Comparison of ENCODE assay signal across 20 cellular contexts in the genomic region with DNA sequence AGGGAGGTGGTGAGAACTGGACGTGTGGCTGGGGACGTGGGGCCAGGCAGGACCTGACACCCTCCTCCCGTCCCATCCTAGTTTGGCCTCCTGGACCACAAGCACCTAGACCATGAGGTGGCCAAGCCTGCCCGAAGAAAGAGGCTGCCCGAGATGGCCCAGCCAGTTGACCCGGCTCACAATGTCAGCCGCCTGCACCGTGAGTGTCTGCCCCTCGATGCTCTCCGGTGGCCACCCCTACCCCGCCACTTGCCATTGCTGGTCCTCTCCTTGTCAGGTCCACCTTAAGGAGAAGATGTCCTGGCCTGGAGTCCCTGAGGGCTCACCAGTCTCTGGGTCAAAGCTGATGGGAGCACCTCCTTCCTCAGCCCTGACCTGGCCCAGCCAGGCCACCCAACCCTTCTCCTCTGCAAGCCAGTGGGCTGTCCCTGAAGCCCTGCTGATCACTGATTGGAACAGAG. TPM values are rescaled to one million over a fixed set of nuclear protein-coding genes. Genes with fewer than 3 reads are reported as not detected.
DNase-seq lines count a peak whose midpoint lies in the region; ATAC-seq and TF ChIP-seq lines count a peak whose summit lies in the region.
"Had no signal": no experiment of that assay in that cellular context is flagged by ENCODE, and none has a peak within 500 bp of the region (broad histone marks: within the 10 kb centered on the region; RNA-seq: fewer than 3 reads in every experiment).

No MANE protein-coding gene starts in this region.

- H3K9me3 ChIP-seq in SJCRH30 (replicated peaks): no peaks in the 10 kb centered on the region
- H3K9me3 ChIP-seq in muscle layer of duodenum (ENCODE audit: control insufficient read depth in 1 of 2, low read length in 2 of 2): no peaks in the 10 kb centered on the region
- H3K9me3 ChIP-seq in suprapubic skin: no peaks in the 10 kb centered on the region
- H3K9me3 ChIP-seq: uterus had no signal

- no peak overlapping the region for H3K4me3 ChIP-seq in SJCRH30
- H3K4me3 ChIP-seq in muscle layer of duodenum (ENCODE audit: low read depth in 1 of 2, low read length in 2 of 2): peak overlapping the region in 1 of 2 donors; percentile 28
- H3K4me3 ChIP-seq in suprapubic skin: peak overlapping the region; percentile 72
- H3K4me3 ChIP-seq: HAP-1 had no signal

- peaks cover 39% of the 10 kb centered on the region for H3K4me1 ChIP-seq in SJCRH30
- peaks cover 9 to 38% of the 10 kb centered on the region in 2 donors for H3K4me1 ChIP-seq in muscle layer of duodenum (ENCODE audit: control insufficient read depth in 1 of 2, insufficient read depth in 2 of 2, low read length in 2 of 2)
- peaks cover 92% of the 10 kb centered on the region for H3K4me1 ChIP-seq in suprapubic skin

- H3K36me3 ChIP-seq in SJCRH30 (no peaks in the 10 kb centered on the region), muscle layer of duodenum (ENCODE audit: control insufficient read depth in 1 of 2, insufficient read depth in 2 of 2, low read length in 2 of 2) (peaks cover 0 to 1% of the 10 kb centered on the region in 2 donors), suprapubic skin (peaks cover 12% of the 10 kb centered on the region)
- H3K36me3 ChIP-seq: HAP-1, uterus had no signal

- no peak for TF ChIP-seq POLR2A in suprapubic skin (IDR thresholded peaks at IDR 0.05)

- 97% methylated on average over 4 of the region's 11 CpGs for WGBS in suprapubic skin

- no peak for TF ChIP-seq EP300 in suprapubic skin (IDR thresholded peaks at IDR 0.05)

- H3K27ac ChIP-seq in SJCRH30 (peak overlapping the region; percentile 95), muscle layer of duodenum (ENCODE audit: low read length) (peak overlapping the region; percentile 63), suprapubic skin (no peak overlapping the region)

- DNase-seq in SJCRH30: no peak
- peak; percentile 12 for DNase-seq in dermis blood vessel endothelial cell
- DNase-seq in suprapubic skin (ENCODE audit: low spot score in 2 of 2): no peak
- no peak for DNase-seq in pons (ENCODE audit: low spot score)
- DNase-seq in NCI-H1694 (lab: John Stamatoyannopoulos, UW): no peak
- DNase-seq: activated CD4-positive, alpha-beta T cell treated with anti-CD3 and anti-CD28 coated beads for 36 hours; activated T-cell treated with anti-CD3 and anti-CD28 coated beads, Interleukin-2, amount 50 U/mL, for 1 hour; CD4-positive, alpha-beta memory T cell; EL; KG1; NCI-H1092 treated with DMSO at 0.1 percent for 48 hours; NCI-H2171; retina; stimulated activated CD4-positive, alpha-beta T cell treated with anti-CD3 and anti-CD28 coated beads, Interleukin-4, amount 100 ng/mL, for 4 hours; T1000 had no signal

- H3K27me3 ChIP-seq in SJCRH30: no peaks in the 10 kb centered on the region
- no peaks in the 10 kb centered on the region for H3K27me3 ChIP-seq in muscle layer of duodenum (ENCODE audit: low read depth, low read length)
- no peaks in the 10 kb centered on the region for H3K27me3 ChIP-seq in suprapubic skin
- H3K27me3 ChIP-seq: uterus had no signal

- ATAC-seq in GM18858 (IDR thresholded peaks at IDR 0.05; ENCODE audit: unreplicated experiment): no peak
- ATAC-seq: activated CD4-positive, alpha-beta T cell treated with anti-CD3 and anti-CD28 coated beads for 36 hours had no signal

- TF ChIP-seq CTCF in suprapubic skin (IDR thresholded peaks at IDR 0.05): no peak

RNA-seq across cellular contexts. Expression of gene ANGPTL4, which starts 2.2 kb away (rescaled TPM):
- 0.10 and 0.59 TPM in 2 replicates for total RNA-seq in SJCRH30 (2014; rRNA removed; shearing (Covaris generic))
- total RNA-seq in dermis blood vessel endothelial cell (4.3 and 8.7 TPM in 2 replicates), suprapubic skin (10 to 100 TPM; 15.3 to 56.4 (median 19.1) TPM)
- total RNA-seq: CD4-positive, alpha-beta memory T cell; myocyte had no signal

RNA-seq across cellular contexts. Expression of gene KANK3, which starts 23.1 kb away (rescaled TPM):
- total RNA-seq in SJCRH30 (2014; rRNA removed; shearing (Covaris generic)): 0.04 TPM in 1 of 2 replicates, not detected in the other
- total RNA-seq in dermis blood vessel endothelial cell: 156 and 179 TPM in 2 replicates
- total RNA-seq in suprapubic skin: 1 to 10 TPM in 3 of 4 donors, under 1 TPM in 1; 0.83 to 7.9 (median 4.3) TPM

RNA-seq across cellular contexts. Expression of gene RAB11B, which starts 24.0 kb away (rescaled TPM):
- total RNA-seq in SJCRH30 (2014; rRNA removed; shearing (Covaris generic)): 15.9 and 17.7 TPM in 2 replicates
- total RNA-seq in dermis blood vessel endothelial cell: 34.5 and 124 TPM in 2 replicates
- 100 to 1,000 TPM in 1 of 4 donors, 10 to 100 TPM in 3; 44.8 to 104 (median 57.8) TPM for total RNA-seq in suprapubic skin

RNA-seq across cellular contexts. Expression of gene RPS28, which starts 44.9 kb away (rescaled TPM):
- total RNA-seq in SJCRH30 (2014; rRNA removed; shearing (Covaris generic)): 651 and 901 TPM in 2 replicates
- total RNA-seq in dermis blood vessel endothelial cell (278 and 408 TPM in 2 replicates), suprapubic skin (1,000 to 10,000 TPM in 1 of 4 donors, 100 to 1,000 TPM in 3; 464 to 1,363 (median 834) TPM)

RNA-seq across cellular contexts. Expression of gene NDUFA7, which starts 45.0 kb away (rescaled TPM):
- 25.6 and 40.7 TPM in 2 replicates for total RNA-seq in SJCRH30 (2014; rRNA removed; shearing (Covaris generic))
- total RNA-seq in dermis blood vessel endothelial cell (10.2 and 11.7 TPM in 2 replicates), suprapubic skin (10 to 100 TPM; 23.3 to 38.7 (median 25.2) TPM)

Comparison
In these comparisons a context has a peak if more than half of its experiments do, and no peak if none do; other contexts are left out.
1. RNA of gene KANK3, which starts 23.1 kb away (total RNA-seq): 156 to 179 TPM in dermis blood vessel endothelial cell; 0.83 to 7.9 TPM in suprapubic skin and 0.04 TPM in SJCRH30; every median in the first group is over 10 times any median in the second.